In genomic region chr1:117654485-117655219, GRCh38 we compare ENCODE assay signal across 10 cellular contexts. TPM values are rescaled to one million over a fixed set of nuclear protein-coding genes. Genes with fewer than 3 reads are reported as not detected.
DNase-seq lines count a peak whose midpoint lies in the region; ATAC-seq, FAIRE-seq and TF ChIP-seq lines count a peak whose summit lies in the region.
"Had no signal": no experiment of that assay in that cellular context is flagged by ENCODE, and none has a peak within 500 bp of the region (broad histone marks: within the 10 kb centered on the region; RNA-seq: fewer than 3 reads in every experiment).

No MANE protein-coding gene starts in this region.

- H3K9me2 ChIP-seq in SU-DHL-6 (replicated peaks; ENCODE audit: insufficient read depth, low read length): no peaks in the 10 kb centered on the region

- H3K4me1 Mint-ChIP-seq in MCF 10A (ENCODE audit: insufficient read depth, unreplicated experiment): peaks cover 23% of the 10 kb centered on the region
- peaks cover 94% of the 10 kb centered on the region for H3K4me1 Mint-ChIP-seq in stimulated activated effector memory CD8-positive, alpha-beta T cell treated with anti-CD3 and anti-CD28 coated beads, Interleukin-12 subunit alpha, Interleukin-12 subunit beta, amount 100 ng/mL, for 72 hours

- no peaks in the 10 kb centered on the region for H3K9me3 Mint-ChIP-seq in MCF 10A (ENCODE audit: unreplicated experiment)
- no peaks in the 10 kb centered on the region for H3K9me3 Mint-ChIP-seq in stimulated activated effector memory CD8-positive, alpha-beta T cell treated with anti-CD3 and anti-CD28 coated beads, Interleukin-12 subunit alpha, Interleukin-12 subunit beta, amount 100 ng/mL, for 72 hours

- no peak overlapping the region for H3K4me3 ChIP-seq in mammary epithelial cell (replicated peaks in 1 of 3; ENCODE audit: insufficient read depth in 1 of 3, low read depth in 2 of 3, low read length in 3 of 3)
- H3K4me3 ChIP-seq in SU-DHL-6 (ENCODE audit: insufficient read depth, low read length, poor library complexity, severe bottlenecking): no peak overlapping the region
- no peak overlapping the region for H3K4me3 ChIP-seq in small intestine (ENCODE audit: low read depth in 1 of 2, low read length in 2 of 2)
- H3K4me3 ChIP-seq: lung, thoracic aorta had no signal

- H3K9ac ChIP-seq in mammary epithelial cell (ENCODE audit: insufficient read depth, low read length) (no peak overlapping the region), SU-DHL-6 (ENCODE audit: low read length) (no peak overlapping the region)

- POLR2A ChIA-PET in MCF 10A (lab: Yijun Ruan, JAX): interaction anchor here (0.5 to 2.2 kb wide), 7 partner anchors 10 to 481 kb away, joined by 3 to 10 read pairs (median 4); partner anchors contain the start of gene TENT5C

- H3K27ac ChIP-seq in mammary epithelial cell (ENCODE audit: insufficient read depth, low read depth, low read length) (no peak overlapping the region), SU-DHL-6 (ENCODE audit: low read depth, low read length) (peak overlapping the region; percentile 39; the same call in 1 of the 2 replicates), small intestine (ENCODE audit: low read depth in 1 of 2, low read length in 1 of 2) (peak overlapping the region in 1 of 2 donors; percentile 84)
- H3K27ac ChIP-seq: thoracic aorta had no signal

- CTCF ChIA-PET in MCF 10A (lab: Yijun Ruan, JAX) (interaction anchor here (0.7 to 3.3 kb wide), 5 partner anchors 24 to 119 kb away, joined by 3 to 16 read pairs (median 14); no protein-coding TSS in a partner anchor), mammary epithelial cell (lab: Charles Lee; ENCODE audit: low non-redundant PET) (no interaction called here)

- dilution Hi-C loops in mammary epithelial cell (cut with HindIII; ENCODE audit: low sequenced_read_pairs): no loop called here

- H3K27ac Mint-ChIP-seq in MCF 10A (ENCODE audit: low read depth, unreplicated experiment): peak overlapping the region; percentile 74
- H3K27ac Mint-ChIP-seq in stimulated activated effector memory CD8-positive, alpha-beta T cell treated with anti-CD3 and anti-CD28 coated beads, Interleukin-12 subunit alpha, Interleukin-12 subunit beta, amount 100 ng/mL, for 72 hours: peak overlapping the region; percentile 86

- TF ChIP-seq CTCF in MCF 10A (IDR thresholded peaks at IDR 0.05; ENCODE audit: unreplicated experiment): no peak
- TF ChIP-seq CTCF in mammary epithelial cell (conservative IDR thresholded peaks at IDR 0.05 in 1 of 2, IDR thresholded peaks at IDR 0.05 in 1 of 2; ENCODE audit: extremely low read depth in 1 of 2, insufficient read depth in 1 of 2, low read depth in 1 of 2, low read length in 2 of 2): no peak
- TF ChIP-seq CTCF in SU-DHL-6 (IDR thresholded peaks at IDR 0.05; ENCODE audit: insufficient read depth, low read length, poor library complexity, severe bottlenecking): no peak
- no peak for TF ChIP-seq CTCF in omental fat pad (IDR thresholded peaks at IDR 0.05)

- intact Hi-C loops in MCF 10A (cut with micrococcal nuclease) (no loop called here), mammary epithelial cell (cut with micrococcal nuclease) (no loop called here)

- H4K20me1 ChIP-seq in mammary epithelial cell (ENCODE audit: insufficient read depth, low read length): no peaks in the 10 kb centered on the region
- H4K20me1 ChIP-seq in SU-DHL-6 (ENCODE audit: low read depth, low read length): no peaks in the 10 kb centered on the region

- BruUV-seq in MCF 10A (replicated peaks; lab: Mats Ljungman, UMichigan) (no TSS peak), mammary epithelial cell (replicated peaks; lab: Mats Ljungman, UMichigan) (no TSS peak)

- peaks cover 10% of the 10 kb centered on the region for H3K4me1 ChIP-seq in mammary epithelial cell (ENCODE audit: insufficient read depth, low read length)
- peaks cover 2 to 3% of the 10 kb centered on the region in 2 donors for H3K4me1 ChIP-seq in small intestine (ENCODE audit: control insufficient read depth in 2 of 2, insufficient read depth in 1 of 2, low read depth in 1 of 2, low read length in 1 of 2)

- 83% methylated on average over 6 of the region's 6 CpGs for WGBS in mammary epithelial cell (ENCODE audit: low coverage, missing lambda C conversion rate)
- WGBS in small intestine, 3 donors: 69 to 71% (median 69%) methylated on average over 6 of the region's 6 CpGs

- H3K36me3 Mint-ChIP-seq in MCF 10A (ENCODE audit: insufficient read depth, unreplicated experiment): no peaks in the 10 kb centered on the region
- peaks cover 18% of the 10 kb centered on the region for H3K36me3 Mint-ChIP-seq in stimulated activated effector memory CD8-positive, alpha-beta T cell treated with anti-CD3 and anti-CD28 coated beads, Interleukin-12 subunit alpha, Interleukin-12 subunit beta, amount 100 ng/mL, for 72 hours

- no peak overlapping the region for H3K4me3 Mint-ChIP-seq in MCF 10A (ENCODE audit: unreplicated experiment)
- peak overlapping the region; percentile 73 for H3K4me3 Mint-ChIP-seq in stimulated activated effector memory CD8-positive, alpha-beta T cell treated with anti-CD3 and anti-CD28 coated beads, Interleukin-12 subunit alpha, Interleukin-12 subunit beta, amount 100 ng/mL, for 72 hours

- in situ Hi-C loops in mammary epithelial cell (cut with MboI; ENCODE audit: low sequenced_read_pairs in 2 of 2): no loop called here

- H3K36me3 ChIP-seq in mammary epithelial cell (ENCODE audit: insufficient read depth, low read length) (no peaks in the 10 kb centered on the region), SU-DHL-6 (ENCODE audit: low read length) (no peaks in the 10 kb centered on the region), small intestine (ENCODE audit: control insufficient read depth in 2 of 2, insufficient read depth in 2 of 2, low read length in 2 of 2) (no peaks in the 10 kb centered on the region)
- H3K36me3 ChIP-seq: thoracic aorta had no signal

- ATAC-seq in HG03045 (IDR thresholded peaks at IDR 0.05; ENCODE audit: unreplicated experiment) (peak; percentile 80), omental fat pad (ENCODE audit: low FRiP score) (no peak)
- peak; percentile 68 for ATAC-seq in stimulated activated effector memory CD8-positive, alpha-beta T cell treated with anti-CD3 and anti-CD28 coated beads, Interleukin-12 subunit alpha, Interleukin-12 subunit beta, amount 100 ng/mL, for 72 hours

- no peaks in the 10 kb centered on the region for H3K27me3 Mint-ChIP-seq in MCF 10A (ENCODE audit: insufficient read depth, unreplicated experiment)

- H3K4me2 ChIP-seq in mammary epithelial cell (ENCODE audit: insufficient read depth, low read depth, low read length) (no peak overlapping the region), SU-DHL-6 (ENCODE audit: low read depth, low read length, poor library complexity, severe bottlenecking) (peak overlapping the region; percentile 31)

- no peaks in the 10 kb centered on the region for H3K79me2 ChIP-seq in mammary epithelial cell (ENCODE audit: insufficient read depth, low read length)
- no peaks in the 10 kb centered on the region for H3K79me2 ChIP-seq in SU-DHL-6 (ENCODE audit: insufficient read depth, low read length)

- H3K9me3 ChIP-seq in mammary epithelial cell (replicated peaks; ENCODE audit: insufficient read depth, low read length): no peaks in the 10 kb centered on the region
- no peaks in the 10 kb centered on the region for H3K9me3 ChIP-seq in SU-DHL-6 (ENCODE audit: insufficient read depth, low read length)
- no peaks in the 10 kb centered on the region for H3K9me3 ChIP-seq in small intestine (ENCODE audit: control insufficient read depth, low read depth)
- H3K9me3 ChIP-seq: thoracic aorta had no signal

- H3K27me3 ChIP-seq in mammary epithelial cell (ENCODE audit: insufficient read depth, low read length): no peaks in the 10 kb centered on the region
- H3K27me3 ChIP-seq in SU-DHL-6 (ENCODE audit: low read length): no peaks in the 10 kb centered on the region
- H3K27me3 ChIP-seq in small intestine (ENCODE audit: control insufficient read depth in 2 of 2, insufficient read depth in 2 of 2, low read length in 2 of 2): no peaks in the 10 kb centered on the region

- H2AFZ ChIP-seq in mammary epithelial cell (ENCODE audit: low read depth, low read length): no peak overlapping the region
- H2AFZ ChIP-seq in SU-DHL-6 (ENCODE audit: low read depth, low read length, severe bottlenecking): no peak overlapping the region

- H3F3A ChIP-seq in SU-DHL-6 (ENCODE audit: insufficient read depth): no peaks in the 10 kb centered on the region

- FAIRE-seq in small intestine (lab: Jason Lieb, UNC): no peak

- DNase-seq in MCF 10A (ENCODE audit: unreplicated experiment) (peak; percentile 55), mammary epithelial cell (no peak), small intestine (no peak), omental fat pad (ENCODE audit: low spot score) (no peak)
- peak in 1 of 2 donors; percentile 71 for DNase-seq in stimulated activated effector memory CD8-positive, alpha-beta T cell treated with anti-CD3 and anti-CD28 coated beads, Interleukin-12 subunit alpha, Interleukin-12 subunit beta, amount 100 ng/mL, for 72 hours (ENCODE audit: low spot score in 2 of 2)
- DNase-seq in stimulated activated CD4-positive, alpha-beta T cell treated with anti-CD3 and anti-CD28 coated beads, Interleukin-1b, Interleukin-23, amount 100 ng/mL, for 48 hours: no peak

RNA-seq across cellular contexts. Expression of gene TENT5C, which starts 48.8 kb away (rescaled TPM):
- total RNA-seq in MCF 10A (2022): 0.05 TPM in 1 of 2 replicates, not detected in the other
- total RNA-seq in mammary epithelial cell: under 1 TPM; 0.17 to 0.35 TPM
- 0.11 TPM for polyA plus RNA-seq in mammary epithelial cell
- polyA minus RNA-seq in mammary epithelial cell: not detected
- polyA plus RNA-seq in small intestine: 1 to 10 TPM; 2.2 to 4.6 (median 3.1) TPM
- 1 to 10 TPM; 3.8 to 7.6 (median 6.6) TPM for total RNA-seq in omental fat pad
